8 cellular contexts compared by ENCODE assay signal in the genomic region with DNA sequence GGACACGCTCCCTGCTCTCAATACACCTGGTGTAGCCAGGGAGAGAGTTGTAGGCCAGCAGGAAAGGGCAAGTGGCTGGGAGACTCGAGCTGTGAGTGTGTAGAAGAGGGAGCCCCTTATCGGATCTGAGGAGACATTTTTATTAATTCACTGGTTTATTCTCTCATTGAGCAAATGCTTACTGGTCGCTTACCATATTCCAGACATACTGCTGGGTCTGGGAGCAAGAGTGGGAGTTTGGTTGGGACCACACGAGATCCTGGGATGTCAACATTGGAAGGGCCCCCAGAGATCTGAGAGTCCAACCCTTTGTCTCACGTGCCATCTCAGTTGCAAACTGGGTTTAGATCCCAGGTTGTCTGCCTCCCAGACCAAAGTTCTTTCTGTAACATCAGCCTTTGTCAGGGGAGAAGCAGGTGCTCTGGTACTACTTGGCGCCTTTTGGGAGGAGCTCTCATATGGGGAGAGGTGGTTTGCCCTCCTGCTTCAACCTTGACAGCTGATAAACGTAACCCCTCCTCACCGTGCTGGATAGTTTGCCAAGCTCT. TPM values are rescaled to one million over a fixed set of nuclear protein-coding genes. Genes with fewer than 3 reads are reported as not detected.
DNase-seq lines count a peak whose midpoint lies in the region; ATAC-seq and TF ChIP-seq lines count a peak whose summit lies in the region.

No MANE protein-coding gene starts in this region.

- BruUV-seq in OCI-LY7 (replicated peaks; lab: Mats Ljungman, UMichigan), result TSS peak; percentile 67

- H3K4me2 ChIP-seq in OCI-LY7 (ENCODE audit: low read length) (peak overlapping the region; percentile 85), trophoblast cell (ENCODE audit: low read length) (peak overlapping the region; percentile 83)

- H4K12ac ChIP-seq in trophoblast cell (ENCODE audit: low read depth, low read length), result peak overlapping the region; percentile 89

- no peak overlapping the region for H3K23ac ChIP-seq in trophoblast cell (ENCODE audit: low read length)

- no peaks in the 10 kb centered on the region for H3K9me2 ChIP-seq in OCI-LY7 (ENCODE audit: insufficient read depth, low read length)

- H3K27ac ChIP-seq in OCI-LY7 (ENCODE audit: low read depth, low read length, poor library complexity, severe bottlenecking) (peak overlapping the region; percentile 75), epithelial cell of prostate (peak overlapping the region; percentile 84), trophoblast cell (ENCODE audit: low read depth, low read length) (peak overlapping the region; percentile 87)

- H2AFZ ChIP-seq in OCI-LY7 (ENCODE audit: low read length) (peak overlapping the region; percentile 81; the same call in 1 of the 2 replicates), trophoblast cell (ENCODE audit: insufficient read depth, low read length, poor library complexity) (peak overlapping the region; percentile 76)

- H3K79me1 ChIP-seq in trophoblast cell (ENCODE audit: low read length), result peaks cover 4% of the 10 kb centered on the region

- no peak for ATAC-seq in esophagus mucosa
- ATAC-seq in GM18498 (IDR thresholded peaks at IDR 0.05; ENCODE audit: unreplicated experiment), result no peak

- peak overlapping the region; percentile 89 for H3K9ac ChIP-seq in trophoblast cell (ENCODE audit: low read length)

- peaks cover 34% of the 10 kb centered on the region for H3K36me3 ChIP-seq in OCI-LY7 (ENCODE audit: insufficient read depth, low read length)
- H3K36me3 ChIP-seq in trophoblast cell (ENCODE audit: control insufficient read depth in 1 of 2, insufficient read depth in 2 of 2, low read length in 2 of 2), result peaks cover 8 to 14% of the 10 kb centered on the region in 2 experiments

- H2AK5ac ChIP-seq in trophoblast cell (ENCODE audit: low read length), result peak overlapping the region; percentile 92

- DNase-seq in GM12865 (ENCODE audit: low read depth) (no peak), OCI-LY7 (ENCODE audit: low spot score) (peak; percentile 17), epithelial cell of prostate (ENCODE audit: low read depth, low spot score) (no peak), trophoblast cell (no peak), HuH-7.5 (ENCODE audit: low spot score) (no peak), mesenteric fat pad (ENCODE audit: low spot score) (no peak)

- no peaks in the 10 kb centered on the region for H3K27me3 ChIP-seq in trophoblast cell (ENCODE audit: insufficient read depth, low read length)

- H2BK120ac ChIP-seq in trophoblast cell (ENCODE audit: insufficient read depth, low read length, poor library complexity), result peak overlapping the region; percentile 56

- peak overlapping the region; percentile 97 for H3K4ac ChIP-seq in trophoblast cell (ENCODE audit: low read depth, low read length)

- H3K9me3 ChIP-seq in OCI-LY7 (ENCODE audit: low read length) (no peaks in the 10 kb centered on the region), trophoblast cell (ENCODE audit: insufficient read depth, low read depth, low read length) (no peaks in the 10 kb centered on the region)

- peaks cover 10% of the 10 kb centered on the region for H3K4me1 ChIP-seq in OCI-LY7 (ENCODE audit: insufficient read depth, low read length, poor library complexity, severe bottlenecking)
- peaks cover 10 to 11% of the 10 kb centered on the region in 2 experiments for H3K4me1 ChIP-seq in trophoblast cell (ENCODE audit: control insufficient read depth in 1 of 2, insufficient read depth in 2 of 2, low read length in 2 of 2)

- no peak overlapping the region for H2BK12ac ChIP-seq in trophoblast cell (ENCODE audit: low read length)

- WGBS in trophoblast cell (ENCODE audit: extremely low coverage, insufficient coverage, insufficient read length), result no CpG with 5 or more reads among the region's 9 CpGs

- CTCF ChIA-PET in OCI-LY7 (lab: Charles Lee; ENCODE audit: unreplicated experiment), result interaction anchor here (0.5 to 1.1 kb wide), 3 partner anchors 19 to 119 kb away, joined by 3 to 4 read pairs (median 3); no protein-coding TSS in a partner anchor

- H3K4me3 ChIP-seq in GM12865 (ENCODE audit: low read depth, low read length) (peak overlapping the region; percentile 69), OCI-LY7 (ENCODE audit: low read depth, low read length, poor library complexity, severe bottlenecking) (peak overlapping the region; percentile 98), trophoblast cell (ENCODE audit: low read depth, low read length) (peak overlapping the region; percentile 92)

- no peaks in the 10 kb centered on the region for H4K20me1 ChIP-seq in OCI-LY7 (ENCODE audit: insufficient read depth, low read length)

- H3K14ac ChIP-seq in trophoblast cell (ENCODE audit: low read length), result peak overlapping the region; percentile 97

- POLR2A ChIA-PET in OCI-LY7 (lab: Charles Lee), result interaction anchor here (0.8 to 1.2 kb wide), 3 partner anchors 10 to 39 kb away, joined by 3 to 5 read pairs (median 3); a partner anchor contains a TSS

- peak overlapping the region; percentile 66 for H2BK5ac ChIP-seq in trophoblast cell (ENCODE audit: low read depth, low read length, poor library complexity)

- H4K91ac ChIP-seq in trophoblast cell (ENCODE audit: low read depth, low read length), result peak overlapping the region; percentile 93

- peak overlapping the region; percentile 96 for H4K8ac ChIP-seq in trophoblast cell (ENCODE audit: low read depth, low read length)

- peaks cover 54% of the 10 kb centered on the region for H3K79me2 ChIP-seq in OCI-LY7 (ENCODE audit: insufficient read depth, low read depth, low read length)
- H3K79me2 ChIP-seq in trophoblast cell (ENCODE audit: control insufficient read depth, insufficient read depth, low read length, poor library complexity), result peaks cover 11% of the 10 kb centered on the region

- TF ChIP-seq CTCF in GM12865 (IDR thresholded peaks at IDR 0.05; ENCODE audit: insufficient read depth, low read depth, low read length, missing control alignments) (no peak), OCI-LY7 (conservative IDR thresholded peaks at IDR 0.05; ENCODE audit: low read length) (no peak)

- intact Hi-C loops in OCI-LY7 (cut with micrococcal nuclease; ENCODE audit: unreplicated experiment), result loop anchor here (1.0 to 10.0 kb wide), 3 partner anchors 19 to 342 kb away; no protein-coding TSS in a partner anchor

- peak overlapping the region; percentile 87 for H3K18ac ChIP-seq in trophoblast cell (ENCODE audit: low read length)

RNA-seq across cellular contexts. Expression of a gene that starts 0.7 kb away (rescaled TPM):
- 32.8 and 43.4 TPM in 2 replicates for total RNA-seq in OCI-LY7 (2014; rRNA removed; shearing (Covaris generic))
- total RNA-seq in OCI-LY7 (2022), result 29.5 and 30.9 TPM in 2 replicates
- polyA plus RNA-seq in trophoblast cell (2013), result 23.7 and 23.9 TPM in 2 replicates
- 39.2 TPM for total RNA-seq in mesenteric fat pad
- total RNA-seq in esophagus mucosa, result 38.6 TPM

RNA-seq across cellular contexts. Expression of a gene that starts 19.2 kb away (rescaled TPM):
- 67.9 and 117 TPM in 2 replicates for total RNA-seq in OCI-LY7 (2014; rRNA removed; shearing (Covaris generic))
- 81.7 and 91.6 TPM in 2 replicates for total RNA-seq in OCI-LY7 (2022)
- 18.2 and 20.4 TPM in 2 replicates for polyA plus RNA-seq in trophoblast cell (2013)
- total RNA-seq in mesenteric fat pad, result 1.9 TPM
- total RNA-seq in esophagus mucosa, result 113 TPM

RNA-seq across cellular contexts. Expression of a gene that starts 44.1 kb away (rescaled TPM):
- total RNA-seq in OCI-LY7 (2014; rRNA removed; shearing (Covaris generic)), result 5.9 and 10.0 TPM in 2 replicates
- total RNA-seq in OCI-LY7 (2022) (8.0 and 11.3 TPM in 2 replicates), mesenteric fat pad (95.0 TPM), esophagus mucosa (76.3 TPM)
- 17.1 and 19.6 TPM in 2 replicates for polyA plus RNA-seq in trophoblast cell (2013)

RNA-seq across cellular contexts. Expression of a gene that starts 52.0 kb away (rescaled TPM):
- total RNA-seq in OCI-LY7 (2014; rRNA removed; shearing (Covaris generic)), result not detected in 2 replicates
- total RNA-seq in OCI-LY7 (2022), result not detected in 2 replicates
- not detected in 2 replicates for polyA plus RNA-seq in trophoblast cell (2013)
- 51.9 TPM for total RNA-seq in mesenteric fat pad
- total RNA-seq in esophagus mucosa, result 2.4 TPM

Comparison
In these comparisons a context has a peak if more than half of its experiments do, and no peak if none do; other contexts are left out.
1. RNA of a gene that starts 19.2 kb away (total RNA-seq): 67.9 to 117 TPM in OCI-LY7 and 113 TPM in esophagus mucosa (single experiment); 1.9 TPM in mesenteric fat pad (single experiment); every median in the first group is over 10 times any median in the second.
2. Peak in every context shown above with its lines, with median percentiles within 50 percentile points of each other: H3K4me3 ChIP-seq and H3K27ac ChIP-seq.